ENCODE assay signal across 8 cellular contexts in genomic region chr1:25549273-25550154, GRCh38.
DNase-seq lines count a peak whose midpoint lies in the region; ATAC-seq and TF ChIP-seq lines count a peak whose summit lies in the region.

No MANE protein-coding gene starts in this region.

- no peak overlapping the region for H3K4me3 ChIP-seq in NT2/D1 (ENCODE audit: insufficient read length, low read depth)

- TF ChIP-seq POLR2A in GM18951 (IDR thresholded peaks at IDR 0.05; ENCODE audit: extremely low read depth, insufficient read depth, insufficient read length) = peak; percentile 37

- no peaks in the 10 kb centered on the region for H3K9me3 ChIP-seq in NT2/D1 (ENCODE audit: insufficient read depth, low read length)

- peak; percentile 83 for ATAC-seq in HG03025 (IDR thresholded peaks at IDR 0.05; ENCODE audit: low FRiP score, unreplicated experiment)

- no peaks in the 10 kb centered on the region for H3K27me3 ChIP-seq in NT2/D1 (ENCODE audit: insufficient read depth, insufficient read length)

- H3K4me1 ChIP-seq in NT2/D1 (ENCODE audit: insufficient read depth, insufficient read length) = peaks cover 32% of the 10 kb centered on the region

- in situ Hi-C loops in GM18951 (cut with MboI; ENCODE audit: low sequenced_read_pairs, unreplicated experiment) = no loop called here

- DNase-seq in NT2/D1 (ENCODE audit: low read depth, low spot score) (no peak), glomerular visceral epithelial cell (ENCODE audit: extremely low spot score) (peak; percentile 94), NCI-H2107 (lab: John Stamatoyannopoulos, UW) (no peak), nucleus accumbens (lab: John Stamatoyannopoulos, UW) (no peak)
- peak; percentile 67 for DNase-seq in activated T-cell treated with anti-CD3 and anti-CD28 coated beads, Interleukin-2, amount 50 U/mL, for 1 hour
- peak; percentile 45 to 54 for DNase-seq in stimulated activated CD4-positive, alpha-beta T cell treated with anti-CD3 and anti-CD28 coated beads, Interleukin-1b, Interleukin-23, amount 100 ng/mL, for 1 hour (ENCODE audit: low read depth in 2 of 2)

- peaks cover 16% of the 10 kb centered on the region for H3K36me3 ChIP-seq in NT2/D1 (ENCODE audit: insufficient read depth, insufficient read length, low read length)

- peak overlapping the region; percentile 27 for H3K9ac ChIP-seq in NT2/D1 (ENCODE audit: insufficient read length, low read depth)

Comparison
In these comparisons a context has a peak if more than half of its experiments do, and no peak if none do; other contexts are left out.
1. DNase-seq: peak in activated T-cell treated with anti-CD3 and anti-CD28 coated beads, Interleukin-2, amount 50 U/mL, for 1 hour (single experiment), glomerular visceral epithelial cell (single experiment) and stimulated activated CD4-positive, alpha-beta T cell treated with anti-CD3 and anti-CD28 coated beads, Interleukin-1b, Interleukin-23, amount 100 ng/mL, for 1 hour (2 of 2); none in NT2/D1 (single experiment), NCI-H2107 (single experiment) and nucleus accumbens (0 of 56).